Comparison of ENCODE assay signal across 1 cellular context in the genomic region with DNA sequence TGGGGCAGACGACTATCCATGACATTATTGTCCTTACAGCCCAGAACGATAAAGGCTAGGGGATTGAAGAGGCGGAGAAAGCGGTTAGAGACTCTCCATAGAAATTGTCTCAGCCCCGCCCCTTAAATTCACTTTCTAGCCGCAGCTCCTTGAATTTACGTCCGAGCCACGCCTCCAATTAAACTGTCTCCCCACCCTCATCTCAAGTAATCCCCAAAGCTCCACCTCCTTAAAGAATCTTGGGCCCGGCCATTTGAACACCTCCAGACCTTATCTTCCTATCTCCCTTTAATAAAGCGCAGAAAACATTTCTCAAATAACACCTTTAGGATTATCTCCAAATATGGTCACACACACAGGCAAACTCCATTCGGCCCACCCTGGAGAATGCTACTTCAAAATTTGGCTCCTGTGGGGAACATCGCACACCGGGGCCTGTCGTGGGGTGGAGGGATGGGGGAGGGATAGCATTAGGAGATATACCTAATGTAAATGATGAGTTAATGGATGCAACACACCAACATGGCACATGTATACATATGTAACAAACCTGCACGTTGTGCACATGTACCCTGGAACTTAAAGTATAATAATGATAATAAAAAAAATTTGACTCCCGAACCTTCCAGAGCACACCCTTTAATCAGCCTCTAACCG.
TF ChIP-seq lines count a peak whose summit lies in the region.

No MANE protein-coding gene starts in this region.

TF ChIP-seq in HCT116, 20 proteins besides CTCF, POLR2A, EP300 and RAD21 (continued from another document):
- TF ChIP-seq, protein P1, sequence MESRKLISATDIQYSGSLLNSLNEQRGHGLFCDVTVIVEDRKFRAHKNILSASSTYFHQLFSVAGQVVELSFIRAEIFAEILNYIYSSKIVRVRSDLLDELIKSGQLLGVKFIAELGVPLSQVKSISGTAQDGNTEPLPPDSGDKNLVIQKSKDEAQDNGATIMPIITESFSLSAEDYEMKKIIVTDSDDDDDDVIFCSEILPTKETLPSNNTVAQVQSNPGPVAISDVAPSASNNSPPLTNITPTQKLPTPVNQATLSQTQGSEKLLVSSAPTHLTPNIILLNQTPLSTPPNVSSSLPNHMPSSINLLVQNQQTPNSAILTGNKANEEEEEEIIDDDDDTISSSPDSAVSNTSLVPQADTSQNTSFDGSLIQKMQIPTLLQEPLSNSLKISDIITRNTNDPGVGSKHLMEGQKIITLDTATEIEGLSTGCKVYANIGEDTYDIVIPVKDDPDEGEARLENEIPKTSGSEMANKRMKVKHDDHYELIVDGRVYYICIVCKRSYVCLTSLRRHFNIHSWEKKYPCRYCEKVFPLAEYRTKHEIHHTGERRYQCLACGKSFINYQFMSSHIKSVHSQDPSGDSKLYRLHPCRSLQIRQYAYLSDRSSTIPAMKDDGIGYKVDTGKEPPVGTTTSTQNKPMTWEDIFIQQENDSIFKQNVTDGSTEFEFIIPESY (IDR thresholded peaks at IDR 0.05; ENCODE audit: extremely low read depth, insufficient replicate concordance, low read length), result no peak
- no peak for TF ChIP-seq ELF1 (IDR thresholded peaks at IDR 0.05; ENCODE audit: borderline replicate concordance, low read depth)
- no peak for TF ChIP-seq EGR1 (IDR thresholded peaks at IDR 0.05; ENCODE audit: low read depth)
- no peak for TF ChIP-seq EZH2 (IDR thresholded peaks at IDR 0.05)
- no peak for TF ChIP-seq FOSL1 (IDR thresholded peaks at IDR 0.05; ENCODE audit: low read depth)
